Comparison of ENCODE assay signal across 12 cellular contexts in genomic region chr16:85592700-85593502, GRCh38. TPM values are rescaled to one million over a fixed set of nuclear protein-coding genes. Genes with fewer than 3 reads are reported as not detected.
DNase-seq lines count a peak whose midpoint lies in the region; FAIRE-seq and TF ChIP-seq lines count a peak whose summit lies in the region.
"Had no signal": no experiment of that assay in that cellular context is flagged by ENCODE, and none has a peak within 500 bp of the region (broad histone marks: within the 10 kb centered on the region; RNA-seq: fewer than 3 reads in every experiment).

No MANE protein-coding gene starts in this region.

- H3K36me3 ChIP-seq in osteoblast (ENCODE audit: insufficient read depth, low read length) = no peaks in the 10 kb centered on the region
- H3K36me3 ChIP-seq: esophagus muscularis mucosa had no signal

- H3K4me3 ChIP-seq in NB4 (ENCODE audit: low read depth, low read length) = no peak overlapping the region
- H3K4me3 ChIP-seq in osteoblast (ENCODE audit: insufficient read depth, low read length) = no peak overlapping the region
- H3K4me3 ChIP-seq: esophagus muscularis mucosa had no signal

- H3K4me1 ChIP-seq in osteoblast (ENCODE audit: insufficient read depth, low read length) = peaks cover 7% of the 10 kb centered on the region

- H3K27ac ChIP-seq in osteoblast (ENCODE audit: low read depth, low read length) = no peak overlapping the region
- H3K27ac ChIP-seq: esophagus muscularis mucosa had no signal

- peaks cover 74% of the 10 kb centered on the region for H4K20me1 ChIP-seq in osteoblast (ENCODE audit: insufficient read depth, low read length)

- FAIRE-seq in H54 (lab: Jason Lieb, UNC) = no peak

- no peak for TF ChIP-seq CTCF in NB4 (IDR thresholded peaks at IDR 0.05; ENCODE audit: low read depth, low read length)
- TF ChIP-seq CTCF in osteoblast (IDR thresholded peaks at IDR 0.05; ENCODE audit: extremely low read depth, low read depth, low read length) = no peak

- H2AFZ ChIP-seq in osteoblast (ENCODE audit: low read length) = no peak overlapping the region

- DNase-seq in CD1c-positive myeloid dendritic cell (ENCODE audit: extremely low spot score) (peak; percentile 15), NB4 (ENCODE audit: low read depth) (peak; percentile 32), erythroblast (lab: John Stamatoyannopoulos, UW) (peak; percentile 24 to 54), osteoblast (ENCODE audit: insufficient read length, low spot score, missing footprints) (peak; percentile 96), H54 (ENCODE audit: insufficient read length, low spot score) (no peak), ecto neural progenitor cell (ENCODE audit: low spot score) (no peak), OCI-M2 (lab: John Stamatoyannopoulos, UW; ENCODE audit: unreplicated experiment) (no peak), NCI-H1417 (lab: John Stamatoyannopoulos, UW) (no peak)
- DNase-seq: activated CD8-positive, alpha-beta memory T cell treated with anti-CD3 and anti-CD28 coated beads for 24 hours; CD4-positive, CD25-positive, alpha-beta regulatory T cell; SIG-M5 had no signal

- H3K79me2 ChIP-seq in osteoblast (ENCODE audit: insufficient read depth, low read length) = peaks cover 71% of the 10 kb centered on the region

- H3K4me2 ChIP-seq in osteoblast (ENCODE audit: insufficient read depth, low read length) = no peak overlapping the region

- TF ChIP-seq POLR2A in NB4 (IDR thresholded peaks at IDR 0.05; ENCODE audit: extremely low read depth, insufficient read length) (no peak), erythroblast (IDR thresholded peaks at IDR 0.05; ENCODE audit: low read length) (no peak), H54 (IDR thresholded peaks at IDR 0.05; ENCODE audit: low read depth, low read length) (no peak)

- no peaks in the 10 kb centered on the region for H3K9me3 ChIP-seq in osteoblast (ENCODE audit: low read depth, low read length)
- H3K9me3 ChIP-seq: esophagus muscularis mucosa had no signal

- no peaks in the 10 kb centered on the region for H3K27me3 ChIP-seq in osteoblast (ENCODE audit: insufficient read depth, low read length)
- H3K27me3 ChIP-seq: esophagus muscularis mucosa had no signal

RNA-seq across cellular contexts. Expression of gene GSE1, which starts 20.2 kb away (rescaled TPM):
- total RNA-seq in osteoblast = 49.6 and 55.7 TPM in 2 replicates

Comparison
In these comparisons a context has a peak if more than half of its experiments do, and no peak if none do; other contexts are left out.
1. DNase-seq: peak in CD1c-positive myeloid dendritic cell (single experiment), NB4 (single experiment), erythroblast (2 of 2) and osteoblast (single experiment); none in H54 (single experiment), ecto neural progenitor cell (single experiment), OCI-M2 (single experiment) and NCI-H1417 (0 of 3).